1 cellular context compared by ENCODE assay signal in genomic region chr1:12179638-12180121, GRCh38.
TF ChIP-seq lines count a peak whose summit lies in the region.

No MANE protein-coding gene starts in this region.

TF ChIP-seq in IMR-90, 13 proteins besides CTCF, POLR2A, EP300 and RAD21:
- no peak for TF ChIP-seq ELK1 (IDR thresholded peaks at IDR 0.05; ENCODE audit: borderline replicate concordance, low read depth, low read length)
- no peak for TF ChIP-seq CHD1 (IDR thresholded peaks at IDR 0.05; ENCODE audit: low read depth, low read length)
- TF ChIP-seq RFX5 (IDR thresholded peaks at IDR 0.05; ENCODE audit: low read depth, low read length) = no peak
- TF ChIP-seq SMC3 (IDR thresholded peaks at IDR 0.05; ENCODE audit: low read depth, low read length) = no peak
- TF ChIP-seq MAZ (IDR thresholded peaks at IDR 0.05; ENCODE audit: borderline replicate concordance, low read depth, low read length) = no peak
- TF ChIP-seq NFE2L2 (IDR thresholded peaks at IDR 0.05; ENCODE audit: low read depth, low read length) = no peak
